ENCODE assay signal across 1 cellular context in genomic region chr22:18145676-18146388, GRCh38.
TF ChIP-seq lines count a peak whose summit lies in the region.

No MANE protein-coding gene starts in this region.

TF ChIP-seq in HepG2, 621 proteins besides CTCF, POLR2A, EP300 and RAD21:
- TF ChIP-seq ETV6 (CRISPR knock-in tag; conservative IDR thresholded peaks at IDR 0.05): no peak
- peak; percentile 31; the same call in 1 of the 2 replicates for TF ChIP-seq NR2F6 (IDR thresholded peaks at IDR 0.05)
- no peak for TF ChIP-seq NR2F6 (CRISPR knock-in tag; IDR thresholded peaks at IDR 0.05)
